12 cellular contexts compared by ENCODE assay signal in the genomic region with DNA sequence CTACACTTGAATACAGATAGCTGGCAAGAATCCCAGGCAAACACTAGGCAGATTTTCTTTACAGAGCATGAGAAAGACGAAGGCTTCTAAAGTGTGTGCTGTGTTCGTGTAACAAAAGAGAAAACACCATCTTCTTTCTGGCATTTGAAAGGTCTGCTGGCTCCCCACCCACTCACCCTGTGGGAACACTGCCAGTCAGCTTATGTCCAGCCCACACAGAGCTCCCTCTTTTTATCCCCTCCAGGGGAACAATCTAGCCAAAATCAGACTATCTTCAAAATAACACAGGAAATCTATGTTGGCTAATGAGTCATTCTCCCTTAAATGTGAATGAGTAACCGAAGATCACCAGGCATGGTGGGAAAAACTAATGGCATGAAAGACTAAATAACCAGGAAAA. TPM values are rescaled to one million over a fixed set of nuclear protein-coding genes. Genes with fewer than 3 reads are reported as not detected.
DNase-seq lines count a peak whose midpoint lies in the region; ATAC-seq and TF ChIP-seq lines count a peak whose summit lies in the region.
"Had no signal": no experiment of that assay in that cellular context is flagged by ENCODE, and none has a peak within 500 bp of the region (broad histone marks: within the 10 kb centered on the region; RNA-seq: fewer than 3 reads in every experiment).

No MANE protein-coding gene starts in this region.

- in situ Hi-C loops in transverse colon (cut with MboI; ENCODE audit: low pct_ligation_motif_present in 1 of 4, low pct_unique_long_range_greater_than_20kb in 1 of 4, low sequenced_read_pairs in 3 of 4), result loop anchor here in 3 of 4 donors (10.0 to 25.0 kb wide), 2 partner anchors 188 to 191 kb away; no protein-coding TSS in a partner anchor

- no peak overlapping the region for H3K9ac ChIP-seq in neuronal stem cell (ENCODE audit: low read depth, low read length, poor library complexity)

- ATAC-seq in stimulated activated naive CD8-positive, alpha-beta T cell treated with anti-CD3 and anti-CD28 coated beads, Interleukin-15, Interleukin-2, amounts not matched to agents 100 U/mL and 50 U/mL, for 24 hours, result no peak
- ATAC-seq: body of pancreas had no signal

- no peak overlapping the region for H3K23ac ChIP-seq in neuronal stem cell (ENCODE audit: low read depth, low read length, poor library complexity)

- intact Hi-C loops in transverse colon (cut with DNase I; ENCODE audit: low total_unique reads), result no loop called here

- WGBS in neuronal stem cell (ENCODE audit: extremely low coverage in 2 of 2, insufficient read length in 2 of 2, insufficient replicate concordance in 1 of 2), 2 donors, result no CpG with 5 or more reads among the region's 3 CpGs
- 49 to 50% methylated on average over 1 to 3 of the region's 3 CpGs for WGBS in transverse colon (ENCODE audit: low coverage in 1 of 2), 2 donors

- no peak overlapping the region for H3K18ac ChIP-seq in neuronal stem cell (ENCODE audit: low read length)

- no peaks in the 10 kb centered on the region for H3K79me1 ChIP-seq in neuronal stem cell (ENCODE audit: low read depth, low read length)

- H3K36me3 ChIP-seq in neuronal stem cell (replicated peaks in 1 of 2; ENCODE audit: control insufficient read depth in 2 of 2, insufficient read depth in 2 of 2, low read length in 2 of 2) (no peaks in the 10 kb centered on the region), transverse colon (no peaks in the 10 kb centered on the region)

- no peak overlapping the region for H2BK5ac ChIP-seq in neuronal stem cell (ENCODE audit: low read length)

- no peak overlapping the region for H3K4ac ChIP-seq in neuronal stem cell (ENCODE audit: low read length)

- H3K27ac ChIP-seq in neuronal stem cell (replicated peaks; ENCODE audit: low read length) (peak overlapping the region; percentile 24), transverse colon (no peak overlapping the region)

- no peak overlapping the region for H3K4me2 ChIP-seq in neuronal stem cell (ENCODE audit: insufficient read depth, low read length, poor library complexity, severe bottlenecking)

- TF ChIP-seq EP300 in transverse colon (IDR thresholded peaks at IDR 0.05; ENCODE audit: low read depth), result no peak

- no peak overlapping the region for H3K4me3 ChIP-seq in neuronal stem cell (ENCODE audit: low read length in 2 of 2)
- no peak overlapping the region for H3K4me3 ChIP-seq in transverse colon
- H3K4me3 ChIP-seq: body of pancreas had no signal

- H2AK5ac ChIP-seq in neuronal stem cell (ENCODE audit: low read depth, low read length), result no peak overlapping the region

- H3K4me1 ChIP-seq in neuronal stem cell (ENCODE audit: control insufficient read depth in 2 of 2, insufficient read depth in 1 of 2, low read depth in 1 of 2, low read length in 2 of 2) (peaks cover 0 to 4% of the 10 kb centered on the region in 2 donors), transverse colon (peaks cover 0 to 4% (median 0%) of the 10 kb centered on the region in 4 donors)
- H3K4me1 ChIP-seq: body of pancreas had no signal

- no peak overlapping the region for H2BK15ac ChIP-seq in neuronal stem cell (ENCODE audit: low read length)

- TF ChIP-seq POLR2A in transverse colon (IDR thresholded peaks at IDR 0.05), result no peak

- no peak for TF ChIP-seq CTCF in transverse colon (IDR thresholded peaks at IDR 0.05)

- H4K91ac ChIP-seq in neuronal stem cell (ENCODE audit: low read depth, low read length, poor library complexity), result no peak overlapping the region

- H2BK120ac ChIP-seq in neuronal stem cell (ENCODE audit: low read depth, low read length), result no peak overlapping the region

- DNase-seq in EH (ENCODE audit: low read depth) (peak; percentile 93), NCI-H345 (lab: John Stamatoyannopoulos, UW) (peak; percentile 53), dedifferentiated amniotic fluid mesenchymal stem cell (ENCODE audit: extremely low spot score) (peak; percentile 59), neuronal stem cell (ENCODE audit: low spot score) (peak; percentile 6), transverse colon (no peak), NAMALWA (ENCODE audit: low spot score) (no peak), GF-D8 (lab: John Stamatoyannopoulos, UW) (no peak)
- DNase-seq in stimulated activated naive CD8-positive, alpha-beta T cell treated with anti-CD3 and anti-CD28 coated beads, Interleukin-15, Interleukin-2, amounts not matched to agents 100 U/mL and 50 U/mL, for 24 hours, result no peak
- DNase-seq: activated B cell treated with CpG ODN at 0.5 μM for 24 hours, midbrain, NCI-H1048 had no signal

- peaks cover 0 to 2% of the 10 kb centered on the region in 2 donors for H3K9me3 ChIP-seq in neuronal stem cell (replicated peaks in 1 of 2; ENCODE audit: control insufficient read depth in 2 of 2, insufficient read depth in 1 of 2, low read depth in 1 of 2, low read length in 2 of 2)
- no peaks in the 10 kb centered on the region for H3K9me3 ChIP-seq in transverse colon
- H3K9me3 ChIP-seq: body of pancreas had no signal

- H3K27me3 ChIP-seq in neuronal stem cell (ENCODE audit: control insufficient read depth in 3 of 3, insufficient read depth in 3 of 3, low read depth in 1 of 3, low read length in 3 of 3), result no peaks in the 10 kb centered on the region
- H3K27me3 ChIP-seq in transverse colon, result no peaks in the 10 kb centered on the region
- H3K27me3 ChIP-seq: body of pancreas had no signal

- no peak overlapping the region for H4K8ac ChIP-seq in neuronal stem cell (ENCODE audit: low read depth, low read length)

- peak overlapping the region; percentile 27 for H2AFZ ChIP-seq in neuronal stem cell (ENCODE audit: low read length)

- no peak overlapping the region for H3K14ac ChIP-seq in neuronal stem cell (ENCODE audit: low read length)

- H2BK12ac ChIP-seq in neuronal stem cell (ENCODE audit: low read length), result no peak overlapping the region

RNA-seq across cellular contexts. Expression of a gene that starts 45.6 kb away (rescaled TPM):
- 0.39 TPM for polyA plus RNA-seq in neuronal stem cell (2013, experiment 1 of 2)
- polyA plus RNA-seq in neuronal stem cell (2013, experiment 2 of 2), result 0.48 TPM
- 10 to 100 TPM; 21.1 to 80.0 (median 48.9) TPM for total RNA-seq in transverse colon
- total RNA-seq: activated B cell treated with CpG ODN at 0.5 μM for 24 hours had no signal

Comparison
In these comparisons a context has a peak if more than half of its experiments do, and no peak if none do; other contexts are left out.
1. DNase-seq: peak in EH (single experiment), NCI-H345 (single experiment), dedifferentiated amniotic fluid mesenchymal stem cell (single experiment) and neuronal stem cell (single experiment); none in transverse colon (single experiment), NAMALWA (single experiment), stimulated activated naive CD8-positive, alpha-beta T cell treated with anti-CD3 and anti-CD28 coated beads, Interleukin-15, Interleukin-2, amounts not matched to agents 100 U/mL and 50 U/mL, for 24 hours (single experiment) and GF-D8 (single experiment).